In genomic region chr5:135024956-135025729, GRCh38 we compare ENCODE assay signal across 1 cellular context.
TF ChIP-seq lines count a peak whose summit lies in the region.

No MANE protein-coding gene starts in this region.

TF ChIP-seq in WTC11, 78 proteins besides CTCF, POLR2A, EP300 and RAD21 (continued from another document):
- TF ChIP-seq, protein P1, sequence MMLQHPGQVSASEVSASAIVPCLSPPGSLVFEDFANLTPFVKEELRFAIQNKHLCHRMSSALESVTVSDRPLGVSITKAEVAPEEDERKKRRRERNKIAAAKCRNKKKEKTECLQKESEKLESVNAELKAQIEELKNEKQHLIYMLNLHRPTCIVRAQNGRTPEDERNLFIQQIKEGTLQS (CRISPR knock-in tag; conservative IDR thresholded peaks at IDR 0.05), result no peak
